ENCODE assay signal across 9 cellular contexts in genomic region chr18:55384551-55385275, GRCh38.
DNase-seq lines count a peak whose midpoint lies in the region; ATAC-seq and TF ChIP-seq lines count a peak whose summit lies in the region.
"Had no signal": no experiment of that assay in that cellular context is flagged by ENCODE, and none has a peak within 500 bp of the region (broad histone marks: within the 10 kb centered on the region; RNA-seq: fewer than 3 reads in every experiment).

No MANE protein-coding gene starts in this region.

- no peak overlapping the region for H3K27ac ChIP-seq in left lung

- no peaks in the 10 kb centered on the region for H3K27me3 Mint-ChIP-seq in activated CD4-positive, alpha-beta T cell treated with anti-CD3 and anti-CD28 coated beads for 36 hours
- H3K27me3 Mint-ChIP-seq: activated naive CD8-positive, alpha-beta T cell had no signal

- H3K4me1 Mint-ChIP-seq in activated CD4-positive, alpha-beta T cell treated with anti-CD3 and anti-CD28 coated beads for 36 hours, result no peaks in the 10 kb centered on the region

- no peaks in the 10 kb centered on the region for H3K36me3 Mint-ChIP-seq in activated CD4-positive, alpha-beta T cell treated with anti-CD3 and anti-CD28 coated beads for 36 hours (ENCODE audit: low read depth)
- H3K36me3 Mint-ChIP-seq: activated naive CD8-positive, alpha-beta T cell had no signal

- no peak overlapping the region for H3K27ac Mint-ChIP-seq in activated CD4-positive, alpha-beta T cell treated with anti-CD3 and anti-CD28 coated beads for 36 hours
- H3K27ac Mint-ChIP-seq: activated naive CD8-positive, alpha-beta T cell had no signal

- peak; percentile 42 to 48 for TF ChIP-seq CTCF in left lung (IDR thresholded peaks at IDR 0.05)

- ATAC-seq in activated CD4-positive, alpha-beta T cell treated with anti-CD3 and anti-CD28 coated beads for 36 hours, result no peak
- ATAC-seq in left lung, result no peak

- H3K36me3 ChIP-seq in adipocyte (ENCODE audit: control insufficient read depth, insufficient read depth, low read length, severe bottlenecking) (no peaks in the 10 kb centered on the region), left lung (no peaks in the 10 kb centered on the region)

- H3K9me3 Mint-ChIP-seq in activated CD4-positive, alpha-beta T cell treated with anti-CD3 and anti-CD28 coated beads for 36 hours (ENCODE audit: low read depth), result no peaks in the 10 kb centered on the region

- DNase-seq in activated CD4-positive, alpha-beta T cell treated with anti-CD3 and anti-CD28 coated beads for 36 hours, result peak; percentile 19
- no peak for DNase-seq in activated CD4-positive, alpha-beta T cell treated with anti-CD3 and anti-CD28 coated beads for 4 hours
- DNase-seq in M059J (ENCODE audit: low read depth), result peak; percentile 61
- DNase-seq in adipocyte (ENCODE audit: low read depth), result peak; percentile 59
- no peak for DNase-seq in left lung
- no peak for DNase-seq in DMS153 (lab: John Stamatoyannopoulos, UW)
- no peak for DNase-seq in UCSD-AML1 (lab: John Stamatoyannopoulos, UW; ENCODE audit: unreplicated experiment)
- DNase-seq in KG1 (lab: John Stamatoyannopoulos, UW), result no peak

- H3K4me3 ChIP-seq in adipocyte (ENCODE audit: low read length), result no peak overlapping the region
- no peak overlapping the region for H3K4me3 ChIP-seq in left lung

- intact Hi-C loops in activated CD4-positive, alpha-beta T cell treated with anti-CD3 and anti-CD28 coated beads for 36 hours (cut with DNase I, micrococcal nuclease), result no loop called here
- intact Hi-C loops in left lung (cut with DNase I), result no loop called here

- no peak overlapping the region for H3K9ac ChIP-seq in adipocyte (ENCODE audit: low read length)

- POLR2A ChIA-PET in activated CD4-positive, alpha-beta T cell treated with anti-CD3 and anti-CD28 coated beads for 36 hours (lab: Charles Lee), result no interaction called here

- H3K4me1 ChIP-seq in adipocyte (ENCODE audit: control insufficient read depth, insufficient read depth, low read length) (no peaks in the 10 kb centered on the region), left lung (peaks cover 0 to 13% of the 10 kb centered on the region in 2 donors)

- H3K4me3 Mint-ChIP-seq in activated CD4-positive, alpha-beta T cell treated with anti-CD3 and anti-CD28 coated beads for 36 hours, result no peak overlapping the region
- H3K4me3 Mint-ChIP-seq: activated naive CD8-positive, alpha-beta T cell had no signal

- H3K27me3 ChIP-seq in adipocyte (replicated peaks; ENCODE audit: control insufficient read depth, insufficient read depth, low read length), result no peaks in the 10 kb centered on the region
- no peaks in the 10 kb centered on the region for H3K27me3 ChIP-seq in left lung

- H3K9me3 ChIP-seq in adipocyte (ENCODE audit: control insufficient read depth, low read length), result peaks cover 8% of the 10 kb centered on the region
- H3K9me3 ChIP-seq in left lung, result no peaks in the 10 kb centered on the region

- CTCF ChIA-PET in activated CD4-positive, alpha-beta T cell treated with anti-CD3 and anti-CD28 coated beads for 36 hours (lab: Charles Lee), result interaction anchor here (0.6 kb wide), 2 partner anchors 21 to 34 kb away, joined by 3 to 5 read pairs; no protein-coding TSS in a partner anchor

Comparison
In these comparisons a context has a peak if more than half of its experiments do, and no peak if none do; other contexts are left out.
1. DNase-seq: peak in activated CD4-positive, alpha-beta T cell treated with anti-CD3 and anti-CD28 coated beads for 36 hours (single experiment), M059J (single experiment) and adipocyte (single experiment); none in activated CD4-positive, alpha-beta T cell treated with anti-CD3 and anti-CD28 coated beads for 4 hours (0 of 2), left lung (0 of 2), DMS153 (single experiment), UCSD-AML1 (single experiment) and KG1 (single experiment).